8 cellular contexts compared by ENCODE assay signal in the genomic region with DNA sequence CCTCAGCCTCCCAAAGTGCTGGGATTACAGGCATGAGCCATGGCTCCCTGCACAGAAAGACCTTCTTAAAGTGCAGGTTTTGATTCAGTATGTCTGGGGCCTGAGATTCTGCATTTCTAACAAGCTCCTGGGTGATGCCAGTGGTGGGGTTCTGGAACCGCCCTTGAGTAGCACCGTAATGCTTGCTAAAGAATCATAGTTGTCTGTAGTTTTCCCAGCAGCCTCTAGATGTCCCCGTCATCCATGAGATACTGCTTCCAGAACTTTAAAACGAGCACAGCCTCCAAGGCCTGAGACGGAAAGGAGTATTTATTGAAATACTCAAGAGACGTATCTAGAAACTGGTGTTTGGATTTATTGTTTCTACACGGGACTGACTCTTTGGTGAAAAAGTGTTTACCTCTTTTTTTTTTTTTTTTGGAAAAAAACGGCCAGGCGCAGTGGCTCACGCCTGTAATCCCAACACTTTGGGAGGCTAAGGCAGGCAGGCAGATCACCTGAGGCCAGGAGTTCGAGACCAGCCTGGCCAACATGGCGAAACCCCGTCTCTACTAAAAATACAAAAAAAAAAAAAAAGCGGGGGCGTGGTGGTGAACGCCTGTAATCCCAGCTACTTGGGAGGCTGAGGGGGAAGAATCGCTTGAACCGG. TPM values are rescaled to one million over a fixed set of nuclear protein-coding genes. Genes with fewer than 3 reads are reported as not detected.
A peak's percentile ranks its signal among the peaks of the same experiment; 100 is the strongest.
DNase-seq lines count a peak whose midpoint lies in the region; TF ChIP-seq lines count a peak whose summit lies in the region.

No MANE protein-coding gene starts in this region.

- no peak overlapping the region for H4K91ac ChIP-seq in H9 (ENCODE audit: insufficient read length, low read depth, low read length)

- DNase-seq in COLO668 (lab: John Stamatoyannopoulos, UW; ENCODE audit: unreplicated experiment): peak; percentile 54
- peak; percentile 51 for DNase-seq in H9
- peak; percentile 22 for DNase-seq in NCI-H2081 treated with DMSO at 0.1 percent for 48 hours (lab: John Stamatoyannopoulos, UW)
- DNase-seq in T-helper 2 cell: peak in 3 of 5 experiments; percentile 16 to 78 (median 41)
- peak; percentile 57 for DNase-seq in central memory CD4-positive, alpha-beta T cell
- DNase-seq in kidney tubule cell (ENCODE audit: low spot score): peak; percentile 77
- DNase-seq in stimulated activated CD4-positive, alpha-beta T cell treated with anti-CD3 and anti-CD28 coated beads, Interleukin-4, amount 100 ng/mL, for 24 hours: peak; percentile 56
- no peak for DNase-seq in UCSD-AML1 (lab: John Stamatoyannopoulos, UW; ENCODE audit: unreplicated experiment)

- peaks cover 15 to 17% of the 10 kb centered on the region in 2 experiments for H3K4me1 Mint-ChIP-seq in H9

- no peaks in the 10 kb centered on the region for H3K9me3 ChIP-seq in H9 (ENCODE audit: control insufficient read depth, low read depth, low read length)

- peaks cover 0 to 1% (median 0%) of the 10 kb centered on the region in 3 experiments; a peak in 1 of 7 replicates for H3K36me3 Mint-ChIP-seq in H9 (ENCODE audit: insufficient read depth in 1 of 3, low read depth in 3 of 3)

- H3K27me3 Mint-ChIP-seq in H9 (ENCODE audit: low read depth): 0 out of 2 replicates have a peak, but pooled peaks cover 2% of the 10 kb centered on the region

- H3K18ac ChIP-seq in H9 (ENCODE audit: insufficient read length, low read depth, low read length): no peak overlapping the region

- H2BK120ac ChIP-seq in H9 (ENCODE audit: low read depth, low read length, poor library complexity, severe bottlenecking): no peak overlapping the region

- no peak overlapping the region for H3K56ac ChIP-seq in H9 (ENCODE audit: insufficient read length, low read depth, low read length)

- no peaks in the 10 kb centered on the region for H3K9me3 Mint-ChIP-seq in H9

- no peak overlapping the region for H2AK5ac ChIP-seq in H9 (ENCODE audit: insufficient read length, low read length)

- H3K27me3 ChIP-seq in H9 (ENCODE audit: insufficient read depth, low read length): no peaks in the 10 kb centered on the region

- no peaks in the 10 kb centered on the region for H3K79me1 ChIP-seq in H9 (ENCODE audit: insufficient read depth, low read depth, low read length, poor library complexity, severe bottlenecking)

- no peak overlapping the region for H3K27ac Mint-ChIP-seq in H9

- H3T11ph ChIP-seq in H9 (ENCODE audit: low read length): no peak overlapping the region

- no peaks in the 10 kb centered on the region for H3K4me1 ChIP-seq in H9 (ENCODE audit: insufficient read depth, low read length)

- H4K20me1 ChIP-seq in H9 (ENCODE audit: control insufficient read depth, insufficient read depth, insufficient read length): no peaks in the 10 kb centered on the region

- peak; percentile 80 for TF ChIP-seq CTCF in H9 (conservative IDR thresholded peaks at IDR 0.05)

- no peak overlapping the region for H4K8ac ChIP-seq in H9 (replicated peaks; ENCODE audit: insufficient read length, low read depth, low read length)

- WGBS in H9 (ENCODE audit: extremely low coverage, insufficient read length, low lambda C conversion rate): no CpG with 5 or more reads among the region's 18 CpGs

- no peak overlapping the region for H2BK15ac ChIP-seq in H9 (ENCODE audit: low read depth, low read length)

- no peak overlapping the region for H3K4ac ChIP-seq in H9 (ENCODE audit: low read depth, low read length)

- H3K79me2 ChIP-seq in H9 (ENCODE audit: insufficient read depth, low read length): no peaks in the 10 kb centered on the region

- no peak overlapping the region for H2BK5ac ChIP-seq in H9 (ENCODE audit: insufficient read length, low read length)

- H3K23me2 ChIP-seq in H9 (ENCODE audit: insufficient read length, low read depth, low read length, poor library complexity, severe bottlenecking): peaks cover 13% of the 10 kb centered on the region

- H4K5ac ChIP-seq in H9 (ENCODE audit: insufficient read length, low read depth, low read length): no peak overlapping the region

- no peak overlapping the region for H2BK12ac ChIP-seq in H9 (ENCODE audit: insufficient read length, low read depth, low read length)

- no peak overlapping the region for H2BK20ac ChIP-seq in H9 (ENCODE audit: low read depth, low read length, poor library complexity, severe bottlenecking)

- no peak overlapping the region for H3K23ac ChIP-seq in H9 (ENCODE audit: insufficient read length, low read depth, low read length)

- no peak overlapping the region for H3K9ac ChIP-seq in H9 (ENCODE audit: extremely low read depth, insufficient read length, low read length)

- no peak overlapping the region for H3K4me2 ChIP-seq in H9 (ENCODE audit: insufficient read depth, insufficient read length, low read length)

- no peak overlapping the region for H3K27ac ChIP-seq in H9 (ENCODE audit: insufficient read length, low read depth, low read length)

- no peak overlapping the region for H3K14ac ChIP-seq in H9 (ENCODE audit: insufficient read depth, low read length)

- no peak overlapping the region for H2AFZ ChIP-seq in H9 (ENCODE audit: low read length)

- no peak overlapping the region for H3K4me3 Mint-ChIP-seq in H9

RNA-seq across cellular contexts. Expression of a gene that starts 2.6 kb away (rescaled TPM):
- 25.6 and 27.3 TPM in 2 replicates for total RNA-seq in H9 (2021)

RNA-seq across cellular contexts. Expression of a gene that starts 53.5 kb away (rescaled TPM):
- total RNA-seq in H9 (2021): 32.8 and 35.4 TPM in 2 replicates
